11 cellular contexts compared by ENCODE assay signal in genomic region chr18:21851327-21851961, GRCh38.
DNase-seq lines count a peak whose midpoint lies in the region; ATAC-seq, FAIRE-seq and TF ChIP-seq lines count a peak whose summit lies in the region.
"Had no signal": no experiment of that assay in that cellular context is flagged by ENCODE, and none has a peak within 500 bp of the region (broad histone marks: within the 10 kb centered on the region; RNA-seq: fewer than 3 reads in every experiment).

No MANE protein-coding gene starts in this region.

- no peaks in the 10 kb centered on the region for H3K9me3 ChIP-seq in BE2C
- no peaks in the 10 kb centered on the region for H3K9me3 ChIP-seq in GM12878 (replicated peaks; ENCODE audit: control insufficient read depth, insufficient read depth, low read length)
- H3K9me3 ChIP-seq in HepG2 (ENCODE audit: low read length), result no peaks in the 10 kb centered on the region
- H3K9me3 ChIP-seq in neuronal stem cell (replicated peaks in 1 of 2; ENCODE audit: control insufficient read depth in 2 of 2, insufficient read depth in 1 of 2, low read depth in 1 of 2, low read length in 2 of 2), result no peaks in the 10 kb centered on the region

- no peaks in the 10 kb centered on the region for H3K4me1 ChIP-seq in BE2C
- peaks cover 13% of the 10 kb centered on the region for H3K4me1 ChIP-seq in GM12878 (ENCODE audit: control insufficient read depth, insufficient read depth, low read length)
- H3K4me1 ChIP-seq in HepG2 (ENCODE audit: insufficient read depth, low read length), result no peaks in the 10 kb centered on the region
- H3K4me1 ChIP-seq in neuronal stem cell (ENCODE audit: control insufficient read depth in 2 of 2, insufficient read depth in 1 of 2, low read depth in 1 of 2, low read length in 2 of 2), result peaks cover 0 to 6% of the 10 kb centered on the region in 2 donors

- H3K4me2 ChIP-seq in GM12878 (ENCODE audit: control insufficient read depth, insufficient read depth), result no peak overlapping the region
- H3K4me2 ChIP-seq in HepG2 (ENCODE audit: low read depth, low read length), result no peak overlapping the region
- H3K4me2 ChIP-seq in neuronal stem cell (ENCODE audit: insufficient read depth, low read length, poor library complexity, severe bottlenecking), result no peak overlapping the region

- no peak overlapping the region for H4K91ac ChIP-seq in neuronal stem cell (ENCODE audit: low read depth, low read length, poor library complexity)

- no peaks in the 10 kb centered on the region for H3K36me3 ChIP-seq in BE2C
- H3K36me3 ChIP-seq in GM12878 (ENCODE audit: control insufficient read depth in 2 of 2, insufficient read depth in 2 of 2, low read length in 1 of 2), result peaks cover 0 to 10% of the 10 kb centered on the region in 2 experiments; a peak in 2 of 4 replicates
- H3K36me3 ChIP-seq in HepG2 (replicated peaks in 1 of 2; ENCODE audit: control insufficient read depth in 1 of 2, insufficient read depth in 2 of 2, low read length in 2 of 2), result peaks cover 4 to 24% of the 10 kb centered on the region in 2 experiments
- H3K36me3 ChIP-seq in neuronal stem cell (replicated peaks in 1 of 2; ENCODE audit: control insufficient read depth in 2 of 2, insufficient read depth in 2 of 2, low read length in 2 of 2), result peaks cover 2 to 70% of the 10 kb centered on the region in 2 donors

- POLR2A ChIA-PET in GM12878 (lab: Charles Lee), result no interaction called here
- POLR2A ChIA-PET in HepG2 (lab: Yijun Ruan, JAX), result no interaction called here

- in situ Hi-C loops in GM12878 (cut with MboI) (loop anchor here (25.0 kb wide), 1 partner anchor 739 kb away; the partner anchor contains the start of gene ROCK1), HepG2 (cut with HindIII; ENCODE audit: extremely low pct_ligation_motif_present, low pct_unique_long_range_greater_than_20kb) (no loop called here)

- TF ChIP-seq POLR2A in GM12878 (IDR thresholded peaks at IDR 0.05; ENCODE audit: low read depth, low read length) (no peak), HepG2 (IDR thresholded peaks at IDR 0.05; ENCODE audit: insufficient read depth in 1 of 2, low read depth in 2 of 2, low read length in 2 of 2) (no peak)

- H2BK15ac ChIP-seq in neuronal stem cell (ENCODE audit: low read length), result no peak overlapping the region

- H3K4me3 ChIP-seq in BE2C (ENCODE audit: low read depth, low read length), result no peak overlapping the region
- no peak overlapping the region for H3K4me3 ChIP-seq in GM12878
- no peak overlapping the region for H3K4me3 ChIP-seq in HepG2 (replicated peaks in 1 of 3; ENCODE audit: insufficient read depth in 1 of 3, low read depth in 2 of 3, low read length in 3 of 3)
- H3K4me3 ChIP-seq in neuronal stem cell (ENCODE audit: low read length in 2 of 2), result no peak overlapping the region

- H3K18ac ChIP-seq in neuronal stem cell (ENCODE audit: low read length), result no peak overlapping the region

- 79% methylated on average over 5 of the region's 5 CpGs for WGBS in GM12878 (ENCODE audit: insufficient coverage, insufficient replicate concordance, low lambda C conversion rate, missing lambda C conversion rate)
- WGBS in HepG2 (ENCODE audit: low lambda C conversion rate), result 86% methylated on average over 5 of the region's 5 CpGs
- no CpG with 5 or more reads among the region's 5 CpGs for WGBS in neuronal stem cell (ENCODE audit: extremely low coverage in 2 of 2, insufficient read length in 2 of 2, insufficient replicate concordance in 1 of 2), 2 donors

- H4K8ac ChIP-seq in neuronal stem cell (ENCODE audit: low read depth, low read length), result no peak overlapping the region

- FAIRE-seq in GM12878 (lab: Jason Lieb, UNC), result no peak
- no peak for FAIRE-seq in HepG2 (lab: Jason Lieb, UNC)

- CTCF ChIA-PET in GM12878 (lab: Yijun Ruan, JAX) (interaction anchor here (0.8 to 2.8 kb wide), 11 partner anchors 9 to 656 kb away, joined by 3 to 11 read pairs (median 5); partner anchors contain the start of genes ESCO1 and MIB1), HepG2 (lab: Yijun Ruan, JAX; ENCODE audit: low intra/inter-chr PET ratio, low total read pairs) (no interaction called here)

- H3K4ac ChIP-seq in neuronal stem cell (ENCODE audit: low read length), result no peak overlapping the region

- H3K14ac ChIP-seq in neuronal stem cell (ENCODE audit: low read length), result no peak overlapping the region

- H3K79me1 ChIP-seq in neuronal stem cell (ENCODE audit: low read depth, low read length), result peaks cover 3% of the 10 kb centered on the region

- H3K9ac ChIP-seq in GM12878 (ENCODE audit: control insufficient read depth, insufficient read depth, low read length) (no peak overlapping the region), HepG2 (ENCODE audit: insufficient read depth, low read depth, low read length) (no peak overlapping the region), neuronal stem cell (ENCODE audit: low read depth, low read length, poor library complexity) (no peak overlapping the region)

- no peak overlapping the region for H2BK120ac ChIP-seq in neuronal stem cell (ENCODE audit: low read depth, low read length)

- TF ChIP-seq CTCF in BE2C (IDR thresholded peaks at IDR 0.05; ENCODE audit: low read depth, low read length) (peak; percentile 23; the same call in 1 of the 2 replicates), GM12878 (IDR thresholded peaks at IDR 0.05 in 2 of 3, conservative IDR thresholded peaks at IDR 0.05 in 1 of 3; ENCODE audit: control insufficient read depth in 2 of 3, extremely low read depth in 1 of 3, insufficient read depth in 1 of 3, low read depth in 3 of 3, low read length in 3 of 3) (peak in 2 of 3 experiments; percentile 38 to 50; a peak in 4 of 6 replicates), HepG2 (CRISPR knock-in tag; IDR thresholded peaks at IDR 0.05) (peak; percentile 38; the same call in 1 of the 2 replicates)

- H3K27me3 ChIP-seq in BE2C, result no peaks in the 10 kb centered on the region
- H3K27me3 ChIP-seq in GM12878 (replicated peaks in 1 of 2; ENCODE audit: control insufficient read depth in 2 of 2, insufficient read depth in 2 of 2, low read length in 1 of 2), result no peaks in the 10 kb centered on the region
- no peaks in the 10 kb centered on the region for H3K27me3 ChIP-seq in HepG2 (ENCODE audit: control insufficient read depth in 1 of 2, insufficient read depth in 2 of 2, low read length in 2 of 2)
- H3K27me3 ChIP-seq in neuronal stem cell (ENCODE audit: control insufficient read depth in 3 of 3, insufficient read depth in 3 of 3, low read depth in 1 of 3, low read length in 3 of 3), result no peaks in the 10 kb centered on the region

- BruUV-seq in GM12878 (replicated peaks; lab: Mats Ljungman, UMichigan) (no TSS peak), HepG2 (replicated peaks; lab: Mats Ljungman, UMichigan) (no TSS peak)

- H4K20me1 ChIP-seq in GM12878 (ENCODE audit: control insufficient read depth, insufficient read depth) (no peaks in the 10 kb centered on the region), HepG2 (ENCODE audit: insufficient read depth, low read length) (no peaks in the 10 kb centered on the region)

- no peak overlapping the region for H2AFZ ChIP-seq in GM12878 (ENCODE audit: control insufficient read depth, low read depth, low read length)
- H2AFZ ChIP-seq in HepG2 (ENCODE audit: low read length), result no peak overlapping the region
- H2AFZ ChIP-seq in neuronal stem cell (ENCODE audit: low read length), result no peak overlapping the region

- H3K23ac ChIP-seq in neuronal stem cell (ENCODE audit: low read depth, low read length, poor library complexity), result no peak overlapping the region

- peak; percentile 65 for ATAC-seq in GM12878
- ATAC-seq in HepG2, result no peak
- ATAC-seq in GM21717 (IDR thresholded peaks at IDR 0.05; ENCODE audit: unreplicated experiment), result no peak

- TF ChIP-seq RAD21 in GM12878 (IDR thresholded peaks at IDR 0.05; ENCODE audit: insufficient read depth, low read depth, low read length) (peak; percentile 78), HepG2 (CRISPR knock-in tag; IDR thresholded peaks at IDR 0.05) (no peak)

- DNase-seq in BE2C, result no peak
- DNase-seq in HCEC 1CT, result peak; percentile 17
- no peak for DNase-seq in GM12878 (ENCODE audit: low read depth, low spot score)
- DNase-seq in HepG2 (ENCODE audit: low spot score), result no peak
- no peak for DNase-seq in neuronal stem cell (ENCODE audit: low spot score)
- no peak for DNase-seq in dedifferentiated amniotic fluid mesenchymal stem cell (ENCODE audit: extremely low spot score)
- DNase-seq in retina, result no peak
- DNase-seq: activated CD4-positive, alpha-beta T cell treated with anti-CD3 and anti-CD28 coated beads, Interleukin-2, amount 10 ng/mL, durations not matched to agents 24 days and 14 days; foreskin melanocyte had no signal

- no peak overlapping the region for H2BK12ac ChIP-seq in neuronal stem cell (ENCODE audit: low read length)

- H3K27ac ChIP-seq in GM12878 (ENCODE audit: control insufficient read depth, insufficient read depth) (no peak overlapping the region), HepG2 (ENCODE audit: extremely low read length, insufficient read depth, low read length) (no peak overlapping the region), neuronal stem cell (replicated peaks; ENCODE audit: low read length) (no peak overlapping the region)
- H3K27ac ChIP-seq: HL-60 had no signal

- SMC1A ChIA-PET in GM12878 (lab: Charles Lee; ENCODE audit: uncharacterized antibody, unreplicated experiment), result interaction anchor here (1.0 to 1.5 kb wide), 4 partner anchors 37 to 350 kb away, joined by 3 to 4 read pairs (median 3); no protein-coding TSS in a partner anchor

- RAD21 ChIA-PET in GM12878 (lab: Charles Lee; ENCODE audit: unreplicated experiment), result interaction anchor here (1.0 to 2.0 kb wide), 3 partner anchors 252 to 362 kb away, joined by 3 to 9 read pairs (median 5); no protein-coding TSS in a partner anchor

- no peak overlapping the region for H2BK5ac ChIP-seq in neuronal stem cell (ENCODE audit: low read length)

- H2AK5ac ChIP-seq in neuronal stem cell (ENCODE audit: low read depth, low read length), result no peak overlapping the region

- TF ChIP-seq EP300 in GM12878 (IDR thresholded peaks at IDR 0.05; ENCODE audit: borderline replicate concordance in 1 of 2, control insufficient read depth in 1 of 2, low read depth in 2 of 2, low read length in 2 of 2) (no peak), HepG2 (IDR thresholded peaks at IDR 0.05; ENCODE audit: low read depth in 2 of 2, low read length in 2 of 2) (no peak), HepG2 (CRISPR knock-in tag; IDR thresholded peaks at IDR 0.05; ENCODE audit: borderline replicate concordance) (no peak)

- H3K79me2 ChIP-seq in GM12878 (ENCODE audit: control insufficient read depth, insufficient read depth, low read length) (no peaks in the 10 kb centered on the region), HepG2 (ENCODE audit: insufficient read depth, low read length) (no peaks in the 10 kb centered on the region)

- intact Hi-C loops in GM12878 (cut with micrococcal nuclease; ENCODE audit: unreplicated experiment) (loop anchor here (2.0 to 10.0 kb wide), 6 partner anchors 109 to 657 kb away; partner anchors contain the start of genes MIB1 and SNRPD1), HepG2 (cut with micrococcal nuclease; ENCODE audit: unreplicated experiment) (no loop called here)

TF ChIP-seq in GM12878, 131 proteins besides CTCF, POLR2A, EP300 and RAD21 (continues in another document):
- TF ChIP-seq JUND (IDR thresholded peaks at IDR 0.05; ENCODE audit: low read depth, low read length), result no peak

TF ChIP-seq in HepG2, 621 proteins besides CTCF, POLR2A, EP300 and RAD21 (continues in another document):
- no peak for TF ChIP-seq ZNF672 (CRISPR knock-in tag; IDR thresholded peaks at IDR 0.05)
